ENCODE assay signal across 8 cellular contexts in genomic region chr6:99348823-99349619, GRCh38. TPM values are rescaled to one million over a fixed set of nuclear protein-coding genes. Genes with fewer than 3 reads are reported as not detected.
DNase-seq lines count a peak whose midpoint lies in the region; ATAC-seq lines count a peak whose summit lies in the region.

No MANE protein-coding gene starts in this region.

- no peaks in the 10 kb centered on the region for H3K9me3 ChIP-seq in iPS-20b (ENCODE audit: insufficient read depth, low read depth, low read length)

- H3K36me3 Mint-ChIP-seq in activated naive CD8-positive, alpha-beta T cell treated with anti-CD3 and anti-CD28 coated beads, Interleukin-2, amount 10 ng/mL, durations not matched to agents 7 days and 5 days = no peaks in the 10 kb centered on the region

- H3K27ac ChIP-seq in iPS-20b (ENCODE audit: low read length) = no peak overlapping the region

- peak; percentile 53 for DNase-seq in NCI-H345 (lab: John Stamatoyannopoulos, UW)
- no peak for DNase-seq in NCI-H345 treated with DMSO at 0.1 percent for 48 hours (lab: John Stamatoyannopoulos, UW; ENCODE audit: unreplicated experiment)
- peak; percentile 32 for DNase-seq in activated naive CD8-positive, alpha-beta T cell treated with anti-CD3 and anti-CD28 coated beads, Interleukin-2, amount 10 ng/mL, durations not matched to agents 7 days and 5 days
- no peak for DNase-seq in stimulated activated naive CD8-positive, alpha-beta T cell treated with anti-CD3 and anti-CD28 coated beads, Interleukin-15, amount 100 ng/mL, for 72 hours
- DNase-seq in HuH-7.5 (ENCODE audit: low spot score) = no peak
- no peak for DNase-seq in OCI-M2 (lab: John Stamatoyannopoulos, UW; ENCODE audit: unreplicated experiment)

- peaks cover 2% of the 10 kb centered on the region for H3K4me1 Mint-ChIP-seq in activated naive CD8-positive, alpha-beta T cell treated with anti-CD3 and anti-CD28 coated beads, Interleukin-2, amount 10 ng/mL, durations not matched to agents 7 days and 5 days
- H3K4me1 Mint-ChIP-seq in stimulated activated naive CD8-positive, alpha-beta T cell treated with anti-CD3 and anti-CD28 coated beads, Interleukin-15, amount 100 ng/mL, for 72 hours = peaks cover 6% of the 10 kb centered on the region

- peak overlapping the region; percentile 13 for H3K4me3 Mint-ChIP-seq in activated naive CD8-positive, alpha-beta T cell treated with anti-CD3 and anti-CD28 coated beads, Interleukin-2, amount 10 ng/mL, durations not matched to agents 7 days and 5 days
- H3K4me3 Mint-ChIP-seq in stimulated activated naive CD8-positive, alpha-beta T cell treated with anti-CD3 and anti-CD28 coated beads, Interleukin-15, amount 100 ng/mL, for 72 hours = peak overlapping the region; percentile 50 to 61

- peaks cover 22% of the 10 kb centered on the region for H3K4me1 ChIP-seq in iPS-20b (ENCODE audit: insufficient read depth, low read length)

- H3K9me3 Mint-ChIP-seq in activated naive CD8-positive, alpha-beta T cell treated with anti-CD3 and anti-CD28 coated beads, Interleukin-2, amount 10 ng/mL, durations not matched to agents 7 days and 5 days = no peaks in the 10 kb centered on the region
- no peaks in the 10 kb centered on the region for H3K9me3 Mint-ChIP-seq in stimulated activated naive CD8-positive, alpha-beta T cell treated with anti-CD3 and anti-CD28 coated beads, Interleukin-15, amount 100 ng/mL, for 72 hours

- peak overlapping the region; percentile 88 for H3K4me3 ChIP-seq in iPS-20b (ENCODE audit: low read length)

- no peaks in the 10 kb centered on the region for H3K36me3 ChIP-seq in iPS-20b (ENCODE audit: insufficient read depth, low read depth, low read length)

- peaks cover 14% of the 10 kb centered on the region for H3K27me3 ChIP-seq in iPS-20b (ENCODE audit: insufficient read depth, low read length)

- ATAC-seq in HG03175 (IDR thresholded peaks at IDR 0.05; ENCODE audit: unreplicated experiment) = peak; percentile 33
- peak; percentile 51 for ATAC-seq in activated naive CD8-positive, alpha-beta T cell treated with anti-CD3 and anti-CD28 coated beads, Interleukin-2, amount 10 ng/mL, durations not matched to agents 7 days and 5 days (ENCODE audit: low read depth)
- peak; percentile 39 for ATAC-seq in stimulated activated naive CD8-positive, alpha-beta T cell treated with anti-CD3 and anti-CD28 coated beads, Interleukin-15, amount 100 ng/mL, for 72 hours

- H3K27me3 Mint-ChIP-seq in activated naive CD8-positive, alpha-beta T cell treated with anti-CD3 and anti-CD28 coated beads, Interleukin-2, amount 10 ng/mL, durations not matched to agents 7 days and 5 days = peaks cover 73% of the 10 kb centered on the region
- peaks cover 86% of the 10 kb centered on the region for H3K27me3 Mint-ChIP-seq in stimulated activated naive CD8-positive, alpha-beta T cell treated with anti-CD3 and anti-CD28 coated beads, Interleukin-15, amount 100 ng/mL, for 72 hours

- no peak overlapping the region for H3K27ac Mint-ChIP-seq in activated naive CD8-positive, alpha-beta T cell treated with anti-CD3 and anti-CD28 coated beads, Interleukin-2, amount 10 ng/mL, durations not matched to agents 7 days and 5 days
- no peak overlapping the region for H3K27ac Mint-ChIP-seq in stimulated activated naive CD8-positive, alpha-beta T cell treated with anti-CD3 and anti-CD28 coated beads, Interleukin-15, amount 100 ng/mL, for 72 hours

- H3K9ac ChIP-seq in iPS-20b (ENCODE audit: low read depth, low read length) = peak overlapping the region; percentile 92

- POLR2A ChIA-PET in activated naive CD8-positive, alpha-beta T cell treated with anti-CD3 and anti-CD28 coated beads, Interleukin-2, amount 10 ng/mL, durations not matched to agents 7 days and 5 days (lab: Charles Lee) = no interaction called here

RNA-seq across cellular contexts. Expression of gene FAXC, which starts 0.5 kb away (rescaled TPM):
- not detected for total RNA-seq in activated naive CD8-positive, alpha-beta T cell treated with anti-CD3 and anti-CD28 coated beads, Interleukin-2, amount 10 ng/mL, durations not matched to agents 7 days and 5 days

RNA-seq across cellular contexts. Expression of gene COQ3, which starts 45.0 kb away (rescaled TPM):
- 10 to 100 TPM in 1 of 2 experiments, 1 to 10 TPM in 1; 7.9 to 10.1 TPM for total RNA-seq in activated naive CD8-positive, alpha-beta T cell treated with anti-CD3 and anti-CD28 coated beads, Interleukin-2, amount 10 ng/mL, durations not matched to agents 7 days and 5 days

Comparison
In these comparisons a context has a peak if more than half of its experiments do, and no peak if none do; other contexts are left out.
1. DNase-seq: peak in NCI-H345 (single experiment) and activated naive CD8-positive, alpha-beta T cell treated with anti-CD3 and anti-CD28 coated beads, Interleukin-2, amount 10 ng/mL, durations not matched to agents 7 days and 5 days (single experiment); none in NCI-H345 treated with DMSO at 0.1 percent for 48 hours (single experiment), stimulated activated naive CD8-positive, alpha-beta T cell treated with anti-CD3 and anti-CD28 coated beads, Interleukin-15, amount 100 ng/mL, for 72 hours (0 of 2), HuH-7.5 (single experiment) and OCI-M2 (single experiment).
2. Peak in every context shown above with its lines, with median percentiles within 50 percentile points of each other: ATAC-seq.